8 cellular contexts compared by ENCODE assay signal in genomic region chr1:175191654-175192053, GRCh38. TPM values are rescaled to one million over a fixed set of nuclear protein-coding genes. Genes with fewer than 3 reads are reported as not detected.
DNase-seq lines count a peak whose midpoint lies in the region; ATAC-seq and TF ChIP-seq lines count a peak whose summit lies in the region.

No MANE protein-coding gene starts in this region.

- no peaks in the 10 kb centered on the region for H3K79me2 ChIP-seq in SK-N-SH (ENCODE audit: insufficient read depth)

- no peak for TF ChIP-seq RAD21 in SK-N-SH (IDR thresholded peaks at IDR 0.05; ENCODE audit: low read length)

- H4K20me1 ChIP-seq in SK-N-SH (ENCODE audit: insufficient read depth): no peaks in the 10 kb centered on the region

- peaks cover 51 to 57% of the 10 kb centered on the region in 2 donors for H3K4me1 Mint-ChIP-seq in immature natural killer cell

- no peaks in the 10 kb centered on the region for H3K9me2 ChIP-seq in SK-N-SH

- DNase-seq in SK-N-SH: no peak
- no peak for DNase-seq in activated naive CD4-positive, alpha-beta T cell treated with anti-CD3 and anti-CD28 coated beads, Interleukin-2, amount 50 U/mL, for 72 hours (ENCODE audit: low spot score in 2 of 2)
- peak; percentile 32 to 51 (median 49) for DNase-seq in immature natural killer cell
- peak; percentile 12 for DNase-seq in stimulated activated CD4-positive, alpha-beta T cell treated with anti-CD3 and anti-CD28 coated beads, Interleukin-4, amount 100 ng/mL, for 1 hour
- no peak for DNase-seq in NCI-H146 (lab: John Stamatoyannopoulos, UW)
- no peak for DNase-seq in DMS 273 (lab: John Stamatoyannopoulos, UW; ENCODE audit: unreplicated experiment)

- H3K9me3 ChIP-seq in SK-N-SH (no peaks in the 10 kb centered on the region), HUES64 (ENCODE audit: insufficient read depth, low read depth, low read length) (no peaks in the 10 kb centered on the region)

- no peak for ATAC-seq in SK-N-SH treated with all-trans-retinoic acid at 6 μM for 48 hours
- ATAC-seq in activated naive CD4-positive, alpha-beta T cell treated with anti-CD3 and anti-CD28 coated beads, Interleukin-2, amount 50 U/mL, for 72 hours: peak; percentile 26 to 42

- peak overlapping the region; percentile 98 to 99 (median 99) for H3K4me3 Mint-ChIP-seq in immature natural killer cell

- H3K36me3 Mint-ChIP-seq in activated naive CD4-positive, alpha-beta T cell treated with anti-CD3 and anti-CD28 coated beads, Interleukin-2, amount 50 U/mL, for 72 hours: peaks cover 38 to 39% of the 10 kb centered on the region in 2 donors
- H3K36me3 Mint-ChIP-seq in immature natural killer cell: peaks cover 4 to 9% (median 7%) of the 10 kb centered on the region in 3 donors

- H3K4me3 ChIP-seq in SK-N-SH (ENCODE audit: low read depth in 2 of 2, low read length in 1 of 2) (no peak overlapping the region), HUES64 (ENCODE audit: low read length) (peak overlapping the region; percentile 70)

- 95% methylated on average over 7 of the region's 7 CpGs for WGBS in SK-N-SH (ENCODE audit: low lambda C conversion rate)
- 37% methylated on average over 3 of the region's 7 CpGs for WGBS in HUES64

- H3K9ac ChIP-seq in SK-N-SH (no peak overlapping the region), HUES64 (ENCODE audit: low read depth, low read length) (0 out of 2 replicates have a peak overlapping the region, but pooled peaks have one; percentile 20)

- no peaks in the 10 kb centered on the region for H3K9me3 Mint-ChIP-seq in activated naive CD4-positive, alpha-beta T cell treated with anti-CD3 and anti-CD28 coated beads, Interleukin-2, amount 50 U/mL, for 72 hours
- no peaks in the 10 kb centered on the region for H3K9me3 Mint-ChIP-seq in immature natural killer cell

- H3F3A ChIP-seq in SK-N-SH (replicated peaks; ENCODE audit: insufficient read depth): no peaks in the 10 kb centered on the region

- H3K27me3 ChIP-seq in SK-N-SH (ENCODE audit: insufficient read depth) (no peaks in the 10 kb centered on the region), HUES64 (ENCODE audit: insufficient read depth, low read length) (peaks cover 49% of the 10 kb centered on the region)

- no peak overlapping the region for H2AFZ ChIP-seq in SK-N-SH (ENCODE audit: low read depth)

- H3K27me3 Mint-ChIP-seq in immature natural killer cell (ENCODE audit: low read depth in 3 of 3): no peaks in the 10 kb centered on the region

- no peak overlapping the region for H3K27ac ChIP-seq in SK-N-SH (ENCODE audit: low read depth in 2 of 2, low read length in 1 of 2)
- H3K27ac ChIP-seq in HUES64 (ENCODE audit: low read depth, low read length): no peak overlapping the region

- no peak for TF ChIP-seq CTCF in SK-N-SH (IDR thresholded peaks at IDR 0.05)

- no peaks in the 10 kb centered on the region for H3K36me3 ChIP-seq in SK-N-SH (replicated peaks in 1 of 2; ENCODE audit: control insufficient read depth in 1 of 2, insufficient read depth in 2 of 2, low read length in 1 of 2)
- H3K36me3 ChIP-seq in HUES64 (ENCODE audit: insufficient read depth, low read length): no peaks in the 10 kb centered on the region

- CTCF ChIA-PET in SK-N-SH (lab: Yijun Ruan, JAX): interaction anchor here (0.6 to 1.6 kb wide), 7 partner anchors 32 to 769 kb away, joined by 3 to 13 read pairs (median 3); no protein-coding TSS in a partner anchor

- 0 out of 2 replicates have a peak overlapping the region, but pooled peaks have one; percentile 62 for H3K4me2 ChIP-seq in SK-N-SH

- no peak for TF ChIP-seq EP300 in SK-N-SH (IDR thresholded peaks at IDR 0.05; ENCODE audit: borderline replicate concordance in 1 of 2, low read depth in 1 of 2, low read length in 1 of 2)

- H3K4me1 ChIP-seq in SK-N-SH (ENCODE audit: control insufficient read depth in 1 of 2, insufficient read depth in 2 of 2, low read depth in 1 of 2, low read length in 1 of 2) (peaks cover 0 to 10% of the 10 kb centered on the region in 2 experiments; a peak in 1 of 4 replicates), HUES64 (ENCODE audit: insufficient read depth, low read length) (peaks cover 7% of the 10 kb centered on the region; the same call in 1 of the 2 replicates)

- peak overlapping the region; percentile 79 to 94 for H3K27ac Mint-ChIP-seq in activated naive CD4-positive, alpha-beta T cell treated with anti-CD3 and anti-CD28 coated beads, Interleukin-2, amount 50 U/mL, for 72 hours
- peak overlapping the region; percentile 84 to 94 (median 90) for H3K27ac Mint-ChIP-seq in immature natural killer cell

- POLR2A ChIA-PET in SK-N-SH (lab: Yijun Ruan, JAX): no interaction called here

TF ChIP-seq in SK-N-SH, 30 proteins besides CTCF, POLR2A, EP300 and RAD21 (continues in another document):
- no peak for TF ChIP-seq USF1 (IDR thresholded peaks at IDR 0.05; ENCODE audit: borderline replicate concordance, low read depth)
- TF ChIP-seq FOXM1 (IDR thresholded peaks at IDR 0.05; ENCODE audit: low read depth): no peak
- TF ChIP-seq FOSL2 (IDR thresholded peaks at IDR 0.05; ENCODE audit: borderline replicate concordance, low read depth): no peak
- no peak for TF ChIP-seq USF2 (IDR thresholded peaks at IDR 0.05; ENCODE audit: borderline replicate concordance, low read depth, low read length)
- TF ChIP-seq CHD2 (IDR thresholded peaks at IDR 0.05; ENCODE audit: low read length, partially characterized antibody): no peak
- TF ChIP-seq NRF1 (IDR thresholded peaks at IDR 0.05; ENCODE audit: low read depth, low read length): no peak
- TF ChIP-seq SMC3 (IDR thresholded peaks at IDR 0.05; ENCODE audit: low read depth, low read length): no peak

TF ChIP-seq in SK-N-SH treated with all-trans-retinoic acid at 6 μM for 48 hours, 23 proteins besides CTCF, POLR2A, EP300 and RAD21:
- no peak for TF ChIP-seq ZFP3 (CRISPR knock-in tag; IDR thresholded peaks at IDR 0.05)
- no peak for TF ChIP-seq ESRRG (CRISPR knock-in tag; IDR thresholded peaks at IDR 0.05)
TF ChIP-seq in SK-N-SH treated with all-trans-retinoic acid at 6 μM for 48 hours: peak in this region for 0.

RNA-seq across cellular contexts. Expression of gene KIAA0040, which starts 0.9 kb away (rescaled TPM):
- polyA plus RNA-seq in SK-N-SH (2012; rRNA removed) (0.08 and 0.15 TPM in 2 replicates), immature natural killer cell (10 to 100 TPM; 11.8 to 23.6 (median 14.0) TPM)
- 0.06 and 0.12 TPM in 2 replicates for polyA plus RNA-seq in SK-N-SH (2012; cell fraction: cytosol; rRNA removed)
- polyA plus RNA-seq in SK-N-SH (2012; cell fraction: nucleus; rRNA removed): 0.02 TPM in 1 of 2 replicates, not detected in the other
- 3.7 TPM for polyA plus RNA-seq in HUES64 (2013, experiment 1 of 2)
- 4.2 TPM for polyA plus RNA-seq in HUES64 (2013, experiment 2 of 2)
- 10 to 100 TPM; 21.2 to 23.4 TPM for total RNA-seq in activated naive CD4-positive, alpha-beta T cell treated with anti-CD3 and anti-CD28 coated beads, Interleukin-2, amount 50 U/mL, for 72 hours

Comparison
In these comparisons a context has a peak if more than half of its experiments do, and no peak if none do; other contexts are left out.
1. DNase-seq: peak in immature natural killer cell (3 of 3) and stimulated activated CD4-positive, alpha-beta T cell treated with anti-CD3 and anti-CD28 coated beads, Interleukin-4, amount 100 ng/mL, for 1 hour (single experiment); none in SK-N-SH (single experiment), activated naive CD4-positive, alpha-beta T cell treated with anti-CD3 and anti-CD28 coated beads, Interleukin-2, amount 50 U/mL, for 72 hours (0 of 2), NCI-H146 (single experiment) and DMS 273 (single experiment).
2. RNA of gene KIAA0040, which starts 0.9 kb away (polyA plus RNA-seq): 11.8 to 23.6 TPM in immature natural killer cell; 0.02 to 0.15 TPM in SK-N-SH; every median in the first group is over 10 times any median in the second.